Comparison of ENCODE assay signal across 14 cellular contexts in genomic region chr1:115069186-115069585, GRCh38. TPM values are rescaled to one million over a fixed set of nuclear protein-coding genes. Genes with fewer than 3 reads are reported as not detected.
A peak's percentile ranks its signal among the peaks of the same experiment; 100 is the strongest.
DNase-seq lines count a peak whose midpoint lies in the region; ATAC-seq and TF ChIP-seq lines count a peak whose summit lies in the region.
"Had no signal": no experiment of that assay in that cellular context is flagged by ENCODE, and none has a peak within 500 bp of the region (broad histone marks: within the 10 kb centered on the region; RNA-seq: fewer than 3 reads in every experiment).

No MANE protein-coding gene starts in this region.

- peak in 2 of 4 donors; percentile 30 to 42 for TF ChIP-seq EP300 in sigmoid colon (IDR thresholded peaks at IDR 0.05)

- H3K9me3 ChIP-seq in SJCRH30 (replicated peaks) (no peaks in the 10 kb centered on the region), sigmoid colon (no peaks in the 10 kb centered on the region), WERI-Rb-1 (ENCODE audit: severe bottlenecking) (no peaks in the 10 kb centered on the region)

- H3K27ac ChIP-seq in SJCRH30 (no peak overlapping the region), sigmoid colon (peak overlapping the region; percentile 73 to 87 (median 84)), WERI-Rb-1 (no peak overlapping the region)

- H3K36me3 ChIP-seq in SJCRH30 (no peaks in the 10 kb centered on the region), sigmoid colon (no peaks in the 10 kb centered on the region), WERI-Rb-1 (no peaks in the 10 kb centered on the region)

- no peaks in the 10 kb centered on the region for H3K27me3 ChIP-seq in SJCRH30
- no peaks in the 10 kb centered on the region for H3K27me3 ChIP-seq in sigmoid colon
- H3K27me3 ChIP-seq in WERI-Rb-1 (ENCODE audit: insufficient read depth, low read depth, severe bottlenecking): no peaks in the 10 kb centered on the region

- ATAC-seq in GM18502 (IDR thresholded peaks at IDR 0.05; ENCODE audit: poor library complexity, unreplicated experiment): no peak
- ATAC-seq: activated CD4-positive, CD25-positive, alpha-beta regulatory T cell treated with anti-CD3 and anti-CD28 coated beads, Interleukin-2, amount 50 U/mL, for 24 hours had no signal

- no peak overlapping the region for H3K27ac Mint-ChIP-seq in T-helper 2 cell treated with Interferon-gamma antibody and Interleukin-4, amounts not matched to agents 5 μg/mL and 100 μg/mL, for 36 hours
- H3K27ac Mint-ChIP-seq: naive B cell had no signal

- peaks cover 37% of the 10 kb centered on the region for H3K4me1 Mint-ChIP-seq in T-helper 2 cell treated with Interferon-gamma antibody and Interleukin-4, amounts not matched to agents 5 μg/mL and 100 μg/mL, for 36 hours (ENCODE audit: low read depth)
- H3K4me1 Mint-ChIP-seq: naive B cell had no signal

- WGBS in sigmoid colon, 2 donors: 52 to 68% methylated on average over 6 of the region's 6 CpGs

- H3K27me3 Mint-ChIP-seq in T-helper 2 cell treated with Interferon-gamma antibody and Interleukin-4, amounts not matched to agents 5 μg/mL and 100 μg/mL, for 36 hours (ENCODE audit: low read depth): peaks cover 2% of the 10 kb centered on the region

- TF ChIP-seq CTCF in fibroblast of mammary gland (conservative IDR thresholded peaks at IDR 0.05; ENCODE audit: control insufficient read depth, insufficient read depth, low read depth, low read length): no peak
- TF ChIP-seq CTCF in sigmoid colon (IDR thresholded peaks at IDR 0.05): no peak
- TF ChIP-seq CTCF in WERI-Rb-1 (IDR thresholded peaks at IDR 0.05; ENCODE audit: low read depth, low read length): no peak

- H3K4me3 Mint-ChIP-seq in T-helper 2 cell treated with Interferon-gamma antibody and Interleukin-4, amounts not matched to agents 5 μg/mL and 100 μg/mL, for 36 hours: no peak overlapping the region
- H3K4me3 Mint-ChIP-seq: CD4-positive, CD25-positive, alpha-beta regulatory T cell; naive B cell had no signal

- H3K9me3 Mint-ChIP-seq in T-helper 2 cell treated with Interferon-gamma antibody and Interleukin-4, amounts not matched to agents 5 μg/mL and 100 μg/mL, for 36 hours: peaks cover 4% of the 10 kb centered on the region
- H3K9me3 Mint-ChIP-seq: naive B cell had no signal

- DNase-seq in ELR (ENCODE audit: low read depth): peak; percentile 39
- peak; percentile 39 to 42 for DNase-seq in SJCRH30
- peak; percentile 50 for DNase-seq in fibroblast of mammary gland (ENCODE audit: low read depth)
- DNase-seq in sigmoid colon: peak; percentile 90
- no peak for DNase-seq in T-helper 2 cell treated with Interferon-gamma antibody and Interleukin-4, amounts not matched to agents 5 μg/mL and 100 μg/mL, for 36 hours (ENCODE audit: low spot score)
- no peak for DNase-seq in NCI-H345 treated with DMSO at 0.1 percent for 48 hours (lab: John Stamatoyannopoulos, UW; ENCODE audit: unreplicated experiment)
- no peak for DNase-seq in WERI-Rb-1
- DNase-seq: CD4-positive, CD25-positive, alpha-beta regulatory T cell; dermis blood vessel endothelial cell; naive B cell; RPMI8226; stimulated activated CD4-positive, alpha-beta T cell treated with anti-CD3 and anti-CD28 coated beads, Interleukin-12 subunit alpha, Interleukin-12 subunit beta, amount 100 ng/mL, for 4 hours had no signal

- intact Hi-C loops in sigmoid colon (cut with DNase I): no loop called here

- no peak for TF ChIP-seq POLR2A in sigmoid colon (IDR thresholded peaks at IDR 0.05)

- H3K4me3 ChIP-seq in SJCRH30: no peak overlapping the region
- H3K4me3 ChIP-seq in fibroblast of mammary gland (ENCODE audit: control insufficient read depth, low read depth, low read length): no peak overlapping the region
- H3K4me3 ChIP-seq in sigmoid colon: no peak overlapping the region
- H3K4me3 ChIP-seq in WERI-Rb-1 (ENCODE audit: low read depth, low read length): no peak overlapping the region

- peaks cover 17% of the 10 kb centered on the region for H3K4me1 ChIP-seq in SJCRH30
- H3K4me1 ChIP-seq in sigmoid colon: peaks cover 0 to 84% (median 81%) of the 10 kb centered on the region in 4 donors

- H3K36me3 Mint-ChIP-seq in T-helper 2 cell treated with Interferon-gamma antibody and Interleukin-4, amounts not matched to agents 5 μg/mL and 100 μg/mL, for 36 hours (ENCODE audit: low read depth): peaks cover 7% of the 10 kb centered on the region
- H3K36me3 Mint-ChIP-seq: CD4-positive, CD25-positive, alpha-beta regulatory T cell; naive B cell had no signal

RNA-seq across cellular contexts. Expression of gene TSPAN2, which starts 20.1 kb away (rescaled TPM):
- total RNA-seq in SJCRH30 (2014; rRNA removed; shearing (Covaris generic)): 0.02 TPM in 1 of 2 replicates, not detected in the other
- 100 to 1,000 TPM in 2 of 4 donors, 10 to 100 TPM in 2; 61.5 to 122 (median 94.7) TPM for total RNA-seq in sigmoid colon
- polyA plus RNA-seq in sigmoid colon: 1 to 10 TPM in 2 of 3 donors, under 1 TPM in 1; 0.46 to 5.5 (median 1.8) TPM

RNA-seq across cellular contexts. Expression of gene TSHB, which starts 39.6 kb away (rescaled TPM):
- total RNA-seq in SJCRH30 (2014; rRNA removed; shearing (Covaris generic)): not detected in 2 replicates
- total RNA-seq in sigmoid colon: not detected
- polyA plus RNA-seq in sigmoid colon: not detected
- total RNA-seq: CD4-positive, CD25-positive, alpha-beta regulatory T cell; dermis blood vessel endothelial cell had no signal
- polyA plus RNA-seq: CD4-positive, CD25-positive, alpha-beta regulatory T cell had no signal

Comparison
In these comparisons a context has a peak if more than half of its experiments do, and no peak if none do; other contexts are left out.
1. DNase-seq: peak in ELR (single experiment), SJCRH30 (2 of 2), fibroblast of mammary gland (single experiment) and sigmoid colon (single experiment); none in T-helper 2 cell treated with Interferon-gamma antibody and Interleukin-4, amounts not matched to agents 5 μg/mL and 100 μg/mL, for 36 hours (single experiment), NCI-H345 treated with DMSO at 0.1 percent for 48 hours (single experiment) and WERI-Rb-1 (single experiment).
2. H3K27ac ChIP-seq: peak in sigmoid colon (4 of 4); none in SJCRH30 (single experiment) and WERI-Rb-1 (single experiment).
3. RNA of gene TSPAN2, which starts 20.1 kb away (total RNA-seq): 61.5 to 122 TPM in sigmoid colon; 0.02 TPM in SJCRH30; every median in the first group is over 10 times any median in the second.